Comparison of ENCODE assay signal across 9 cellular contexts in the genomic region with DNA sequence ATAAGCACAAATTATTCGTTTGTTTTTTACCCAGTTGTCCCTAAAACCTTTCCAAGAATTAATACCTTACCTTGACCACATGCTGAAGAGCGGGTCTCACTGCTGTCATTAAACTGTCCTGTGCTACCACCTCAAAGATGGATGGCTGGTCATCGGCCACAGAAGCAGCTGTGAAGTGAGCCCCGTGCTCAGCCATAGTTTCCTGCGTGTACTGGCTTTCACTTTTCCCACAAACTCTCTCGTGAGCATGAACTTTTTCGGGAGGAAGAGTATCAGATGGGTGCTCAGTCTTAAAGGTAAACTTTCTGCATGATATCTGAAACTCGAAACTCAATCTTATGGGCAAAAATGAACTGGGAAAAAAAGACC. TPM values are rescaled to one million over a fixed set of nuclear protein-coding genes. Genes with fewer than 3 reads are reported as not detected.
DNase-seq lines count a peak whose midpoint lies in the region; ATAC-seq, FAIRE-seq and TF ChIP-seq lines count a peak whose summit lies in the region.
"Had no signal": no experiment of that assay in that cellular context is flagged by ENCODE, and none has a peak within 500 bp of the region (broad histone marks: within the 10 kb centered on the region; RNA-seq: fewer than 3 reads in every experiment).

No MANE protein-coding gene starts in this region.

- peak overlapping the region; percentile 88 to 99 (median 97) for H3K4me3 Mint-ChIP-seq in CD8-positive, alpha-beta memory T cell

- POLR2A ChIA-PET in CD8-positive, alpha-beta memory T cell (lab: Charles Lee) = interaction anchor here (0.8 to 1.8 kb wide), 10 partner anchors 9 to 364 kb away, joined by 3 to 25 read pairs (median 6); partner anchors contain the start of genes AP2B1, SLFN14, SLFN5 and TAF15

- CTCF ChIA-PET in CD8-positive, alpha-beta memory T cell (lab: Charles Lee) = interaction anchor here (1.0 to 2.2 kb wide), 6 partner anchors 11 to 436 kb away, joined by 3 to 7 read pairs (median 4); no protein-coding TSS in a partner anchor

- TF ChIP-seq POLR2A in lower leg skin (IDR thresholded peaks at IDR 0.05) (no peak), upper lobe of left lung (IDR thresholded peaks at IDR 0.05) (no peak)

- no peak for DNase-seq in CD8-positive, alpha-beta memory T cell
- DNase-seq in LoVo (ENCODE audit: low spot score) (peak; percentile 14), bronchial epithelial cell (ENCODE audit: low read depth) (no peak), lower leg skin (ENCODE audit: low spot score in 2 of 2) (no peak), upper lobe of left lung (no peak), DMS153 treated with DMSO at 0.1 percent for 48 hours (lab: John Stamatoyannopoulos, UW; ENCODE audit: unreplicated experiment) (no peak), cortex of kidney (lab: John Stamatoyannopoulos, UW) (no peak)

- intact Hi-C loops in lower leg skin (cut with DNase I; ENCODE audit: low total_unique reads) = no loop called here

- H3K27ac ChIP-seq in CD8-positive, alpha-beta memory T cell (ENCODE audit: low read depth, low read length) = peak overlapping the region; percentile 90
- H3K27ac ChIP-seq in upper lobe of left lung = peak overlapping the region; percentile 84 to 96 (median 87)

- TF ChIP-seq CTCF in bronchial epithelial cell (IDR thresholded peaks at IDR 0.05; ENCODE audit: insufficient read depth, low read length, severe bottlenecking) (no peak), lower leg skin (IDR thresholded peaks at IDR 0.05) (no peak), upper lobe of left lung (IDR thresholded peaks at IDR 0.05) (no peak)

- H3K4me1 ChIP-seq in CD8-positive, alpha-beta memory T cell (ENCODE audit: insufficient read depth, low read length) = peaks cover 15% of the 10 kb centered on the region
- H3K4me1 ChIP-seq in upper lobe of left lung = peaks cover 14 to 21% (median 18%) of the 10 kb centered on the region in 4 donors

- peaks cover 5% of the 10 kb centered on the region for H3K36me3 ChIP-seq in CD8-positive, alpha-beta memory T cell (ENCODE audit: insufficient read depth, low read length)
- H3K36me3 ChIP-seq in bronchial epithelial cell (ENCODE audit: control insufficient read depth, insufficient read depth, low read length) = peaks cover 1% of the 10 kb centered on the region
- peaks cover 0 to 20% (median 2%) of the 10 kb centered on the region in 4 donors for H3K36me3 ChIP-seq in upper lobe of left lung

- H3K9me3 Mint-ChIP-seq in CD8-positive, alpha-beta memory T cell = no peaks in the 10 kb centered on the region

- no peaks in the 10 kb centered on the region for H3K9me3 ChIP-seq in CD8-positive, alpha-beta memory T cell (ENCODE audit: low read length)
- H3K9me3 ChIP-seq in upper lobe of left lung = no peaks in the 10 kb centered on the region

- no peaks in the 10 kb centered on the region for H3K27me3 ChIP-seq in CD8-positive, alpha-beta memory T cell (ENCODE audit: insufficient read depth, low read length, poor library complexity, severe bottlenecking)
- no peaks in the 10 kb centered on the region for H3K27me3 ChIP-seq in bronchial epithelial cell (ENCODE audit: control insufficient read depth, insufficient read depth, low read length)
- H3K27me3 ChIP-seq in upper lobe of left lung = no peaks in the 10 kb centered on the region

- H3K4me1 Mint-ChIP-seq in CD8-positive, alpha-beta memory T cell = peaks cover 23 to 29% (median 26%) of the 10 kb centered on the region in 3 donors

- FAIRE-seq in bronchial epithelial cell (lab: Jason Lieb, UNC) = no peak

- ATAC-seq in upper lobe of left lung (ENCODE audit: low FRiP score in 2 of 2) = peak; percentile 28 to 48
- ATAC-seq in GM19351 (IDR thresholded peaks at IDR 0.05; ENCODE audit: unreplicated experiment) = no peak

- H3K4me3 ChIP-seq in CD8-positive, alpha-beta memory T cell (ENCODE audit: low read length) = peak overlapping the region; percentile 85
- peak overlapping the region; percentile 71 for H3K4me3 ChIP-seq in bronchial epithelial cell (ENCODE audit: low read depth, low read length)
- H3K4me3 ChIP-seq in lower leg skin (ENCODE audit: low read depth, poor library complexity, severe bottlenecking) = peak overlapping the region; percentile 67
- peak overlapping the region; percentile 56 to 75 (median 66) for H3K4me3 ChIP-seq in upper lobe of left lung

- no peaks in the 10 kb centered on the region for H3K27me3 Mint-ChIP-seq in CD8-positive, alpha-beta memory T cell

- TF ChIP-seq EP300 in upper lobe of left lung (IDR thresholded peaks at IDR 0.05) = no peak

- WGBS in lower leg skin, 2 donors = 1 to 3% methylated on average over 8 of the region's 8 CpGs
- 3 to 4% methylated on average over 8 of the region's 8 CpGs for WGBS in upper lobe of left lung, 2 donors

- peaks cover 0 to 35% (median 5%) of the 10 kb centered on the region in 3 donors for H3K36me3 Mint-ChIP-seq in CD8-positive, alpha-beta memory T cell

- peak overlapping the region; percentile 95 to 100 (median 99) for H3K27ac Mint-ChIP-seq in CD8-positive, alpha-beta memory T cell

RNA-seq across cellular contexts. Expression of gene PEX12, which starts 0.6 kb away (rescaled TPM):
- 1 to 10 TPM; 8.3 to 8.5 TPM for total RNA-seq in CD8-positive, alpha-beta memory T cell
- polyA plus RNA-seq in CD8-positive, alpha-beta memory T cell = 2.0 TPM
- total RNA-seq in bronchial epithelial cell (1.8 and 2.9 TPM in 2 replicates), lower leg skin (1 to 10 TPM; 6.1 to 9.0 (median 6.7) TPM), upper lobe of left lung (1 to 10 TPM; 3.8 to 6.6 (median 5.2) TPM)

RNA-seq across cellular contexts. Expression of gene AP2B1, which starts 9.3 kb away (rescaled TPM):
- total RNA-seq in CD8-positive, alpha-beta memory T cell = 100 to 1,000 TPM; 163 to 178 TPM
- polyA plus RNA-seq in CD8-positive, alpha-beta memory T cell = 67.9 TPM
- 38.3 and 50.8 TPM in 2 replicates for total RNA-seq in bronchial epithelial cell
- 100 to 1,000 TPM in 1 of 4 donors, 10 to 100 TPM in 3; 35.6 to 217 (median 39.7) TPM for total RNA-seq in lower leg skin
- total RNA-seq in upper lobe of left lung = 100 to 1,000 TPM in 3 of 6 donors, 10 to 100 TPM in 3; 52.7 to 140 (median 101) TPM

RNA-seq across cellular contexts. Expression of gene SLFN14, which starts 17.2 kb away (rescaled TPM):
- total RNA-seq in CD8-positive, alpha-beta memory T cell = under 1 TPM; 0.15 to 0.16 TPM
- 0.13 TPM for polyA plus RNA-seq in CD8-positive, alpha-beta memory T cell
- total RNA-seq in bronchial epithelial cell (not detected in 2 replicates), lower leg skin (not detected), upper lobe of left lung (1 to 10 TPM in 1 of 6 donors, under 1 TPM in 4, not detected in 1; 0.09 to 1.8 (median 0.30) TPM)
- total RNA-seq: NCI-H460 had no signal

RNA-seq across cellular contexts. Expression of gene SLFN12L, which starts 40.3 kb away (rescaled TPM):
- 10 to 100 TPM; 48.8 to 50.8 TPM for total RNA-seq in CD8-positive, alpha-beta memory T cell
- 27.5 TPM for polyA plus RNA-seq in CD8-positive, alpha-beta memory T cell
- total RNA-seq in bronchial epithelial cell (under 0.01 and 0.13 TPM in 2 replicates), lower leg skin (under 1 TPM; 0.12 to 0.80 (median 0.46) TPM), upper lobe of left lung (10 to 100 TPM in 2 of 6 donors, 1 to 10 TPM in 4; 2.5 to 26.2 (median 5.9) TPM)
- total RNA-seq: NCI-H460 had no signal
